9 cellular contexts compared by ENCODE assay signal in the genomic region with DNA sequence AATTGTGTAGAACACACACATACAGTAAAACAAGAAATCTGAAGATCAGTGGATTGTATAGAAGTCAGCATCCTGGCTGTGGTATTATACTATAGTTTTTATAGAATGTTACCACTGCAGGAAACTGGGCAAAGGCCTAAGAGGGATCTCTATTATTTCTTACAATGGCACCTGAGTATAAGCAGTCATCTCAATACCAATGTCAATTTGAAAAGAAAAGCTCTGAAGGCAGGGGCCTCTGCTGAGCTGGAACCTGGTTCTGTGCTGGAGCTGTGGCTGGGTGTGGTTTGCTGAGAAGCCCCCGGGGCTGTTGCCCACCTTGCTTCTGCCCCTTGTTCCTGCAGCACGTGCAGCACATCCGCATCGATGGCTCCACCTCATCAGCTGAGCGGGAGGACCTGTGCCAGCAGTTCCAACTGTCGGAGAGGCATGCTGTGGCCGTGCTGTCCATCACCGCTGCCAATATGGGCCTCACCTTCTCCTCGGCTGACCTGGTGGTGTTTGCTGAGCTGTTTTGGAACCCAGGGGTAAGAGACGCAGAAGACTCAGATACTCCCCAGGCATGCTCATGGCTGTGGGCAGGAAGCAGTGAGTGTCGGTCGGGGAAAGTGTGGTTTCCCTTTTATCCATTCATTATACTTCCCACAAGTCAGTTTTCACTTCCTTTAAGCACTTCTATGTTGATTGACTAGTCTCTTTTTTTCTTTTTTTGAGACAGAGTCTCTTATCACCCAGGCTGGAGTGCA. TPM values are rescaled to one million over a fixed set of nuclear protein-coding genes. Genes with fewer than 3 reads are reported as not detected.
DNase-seq lines count a peak whose midpoint lies in the region; ATAC-seq lines count a peak whose summit lies in the region.
"Had no signal": no experiment of that assay in that cellular context is flagged by ENCODE, and none has a peak within 500 bp of the region (broad histone marks: within the 10 kb centered on the region; RNA-seq: fewer than 3 reads in every experiment).

No MANE protein-coding gene starts in this region.

- H2AFZ ChIP-seq in neuronal stem cell (ENCODE audit: low read length), result no peak overlapping the region

- no peaks in the 10 kb centered on the region for H3K79me1 ChIP-seq in neuronal stem cell (ENCODE audit: low read depth, low read length)

- H3K4me2 ChIP-seq in neuronal stem cell (ENCODE audit: insufficient read depth, low read length, poor library complexity, severe bottlenecking), result no peak overlapping the region

- H2BK12ac ChIP-seq in neuronal stem cell (ENCODE audit: low read length), result no peak overlapping the region

- no peak overlapping the region for H2BK120ac ChIP-seq in neuronal stem cell (ENCODE audit: low read depth, low read length)

- H3K4me3 Mint-ChIP-seq in activated CD4-positive, alpha-beta memory T cell treated with anti-CD3 and anti-CD28 coated beads for 36 hours, result no peak overlapping the region

- no CpG with 5 or more reads among the region's 12 CpGs for WGBS in neuronal stem cell (ENCODE audit: extremely low coverage in 2 of 2, insufficient read length in 2 of 2, insufficient replicate concordance in 1 of 2), 2 donors

- no peak overlapping the region for H3K27ac ChIP-seq in neuronal stem cell (replicated peaks; ENCODE audit: low read length)

- CTCF ChIA-PET in activated CD4-positive, alpha-beta memory T cell treated with anti-CD3 and anti-CD28 coated beads for 36 hours (lab: Charles Lee), result no interaction called here

- H3K9ac ChIP-seq in neuronal stem cell (ENCODE audit: low read depth, low read length, poor library complexity), result no peak overlapping the region

- peaks cover 15% of the 10 kb centered on the region for H3K4me1 Mint-ChIP-seq in activated CD4-positive, alpha-beta memory T cell treated with anti-CD3 and anti-CD28 coated beads for 36 hours (ENCODE audit: low read depth)

- no peaks in the 10 kb centered on the region for H3K27me3 Mint-ChIP-seq in activated CD4-positive, alpha-beta memory T cell treated with anti-CD3 and anti-CD28 coated beads for 36 hours

- DNase-seq in stimulated activated CD4-positive, alpha-beta T cell treated with anti-CD3 and anti-CD28 coated beads, Interleukin-1b, Interleukin-23, amount 100 ng/mL, for 48 hours, result peak; percentile 45
- DNase-seq in stimulated activated CD4-positive, alpha-beta T cell treated with anti-CD3 and anti-CD28 coated beads, Interleukin-4, amount 100 ng/mL, for 1 hour, result no peak
- peak; percentile 58 for DNase-seq in activated CD4-positive, alpha-beta memory T cell treated with anti-CD3 and anti-CD28 coated beads for 36 hours
- no peak for DNase-seq in NCI-H1694 (lab: John Stamatoyannopoulos, UW)
- DNase-seq in neuronal stem cell (ENCODE audit: low spot score), result no peak
- DNase-seq in NCI-H446 treated with DMSO at 0.1 percent for 48 hours (lab: John Stamatoyannopoulos, UW), result no peak
- no peak for DNase-seq in left colon

- H3K36me3 ChIP-seq in neuronal stem cell (replicated peaks in 1 of 2; ENCODE audit: control insufficient read depth in 2 of 2, insufficient read depth in 2 of 2, low read length in 2 of 2), result peaks cover 5 to 59% of the 10 kb centered on the region in 2 donors

- no peak overlapping the region for H4K91ac ChIP-seq in neuronal stem cell (ENCODE audit: low read depth, low read length, poor library complexity)

- no peak overlapping the region for H3K14ac ChIP-seq in neuronal stem cell (ENCODE audit: low read length)

- no peaks in the 10 kb centered on the region for H3K27me3 ChIP-seq in neuronal stem cell (ENCODE audit: control insufficient read depth in 3 of 3, insufficient read depth in 3 of 3, low read depth in 1 of 3, low read length in 3 of 3)

- POLR2A ChIA-PET in activated CD4-positive, alpha-beta memory T cell treated with anti-CD3 and anti-CD28 coated beads for 36 hours (lab: Charles Lee), result interaction anchor here (1.4 kb wide), 1 partner anchor 23 kb away, joined by 4 read pairs; the partner anchor contains the start of gene RPL37A

- no peak overlapping the region for H3K18ac ChIP-seq in neuronal stem cell (ENCODE audit: low read length)

- no peak overlapping the region for H2BK15ac ChIP-seq in neuronal stem cell (ENCODE audit: low read length)

- H3K4ac ChIP-seq in neuronal stem cell (ENCODE audit: low read length), result no peak overlapping the region

- no peak overlapping the region for H3K23ac ChIP-seq in neuronal stem cell (ENCODE audit: low read depth, low read length, poor library complexity)

- peaks cover 1 to 2% of the 10 kb centered on the region in 2 donors for H3K4me1 ChIP-seq in neuronal stem cell (ENCODE audit: control insufficient read depth in 2 of 2, insufficient read depth in 1 of 2, low read depth in 1 of 2, low read length in 2 of 2)

- H2AK5ac ChIP-seq in neuronal stem cell (ENCODE audit: low read depth, low read length), result no peak overlapping the region

- intact Hi-C loops in activated CD4-positive, alpha-beta memory T cell treated with anti-CD3 and anti-CD28 coated beads for 36 hours (cut with micrococcal nuclease), result loop anchor here (5.0 kb wide), 1 partner anchor 63 kb away; the partner anchor contains the start of gene SMARCAL1
- intact Hi-C loops in left colon (cut with DNase I, micrococcal nuclease), result no loop called here

- H3K9me3 ChIP-seq in neuronal stem cell (replicated peaks in 1 of 2; ENCODE audit: control insufficient read depth in 2 of 2, insufficient read depth in 1 of 2, low read depth in 1 of 2, low read length in 2 of 2), result no peaks in the 10 kb centered on the region

- H3K4me3 ChIP-seq in neuronal stem cell (ENCODE audit: low read length in 2 of 2), result peak overlapping the region in 1 of 2 donors; percentile 48
- H3K4me3 ChIP-seq: lung had no signal

- no peak overlapping the region for H3K27ac Mint-ChIP-seq in activated CD4-positive, alpha-beta memory T cell treated with anti-CD3 and anti-CD28 coated beads for 36 hours

- no peak overlapping the region for H2BK5ac ChIP-seq in neuronal stem cell (ENCODE audit: low read length)

- H3K36me3 Mint-ChIP-seq in activated CD4-positive, alpha-beta memory T cell treated with anti-CD3 and anti-CD28 coated beads for 36 hours, result peaks cover 18% of the 10 kb centered on the region

- peak; percentile 53 for ATAC-seq in HG03108 (IDR thresholded peaks at IDR 0.05; ENCODE audit: unreplicated experiment)
- no peak for ATAC-seq in left colon

- H4K8ac ChIP-seq in neuronal stem cell (ENCODE audit: low read depth, low read length), result no peak overlapping the region

- no peaks in the 10 kb centered on the region for H3K9me3 Mint-ChIP-seq in activated CD4-positive, alpha-beta memory T cell treated with anti-CD3 and anti-CD28 coated beads for 36 hours

RNA-seq across cellular contexts. Expression of gene RPL37A, which starts 23.5 kb away (rescaled TPM):
- 1,000 to 10,000 TPM; 4,165 to 4,237 TPM for total RNA-seq in activated CD4-positive, alpha-beta memory T cell treated with anti-CD3 and anti-CD28 coated beads for 36 hours
- polyA plus RNA-seq in neuronal stem cell (2013, experiment 1 of 2), result 12,339 TPM
- 11,893 TPM for polyA plus RNA-seq in neuronal stem cell (2013, experiment 2 of 2)
- 1,000 to 10,000 TPM; 1,768 to 1,865 TPM for total RNA-seq in left colon

Comparison
In these comparisons a context has a peak if more than half of its experiments do, and no peak if none do; other contexts are left out.
1. DNase-seq: peak in stimulated activated CD4-positive, alpha-beta T cell treated with anti-CD3 and anti-CD28 coated beads, Interleukin-1b, Interleukin-23, amount 100 ng/mL, for 48 hours (single experiment) and activated CD4-positive, alpha-beta memory T cell treated with anti-CD3 and anti-CD28 coated beads for 36 hours (single experiment); none in stimulated activated CD4-positive, alpha-beta T cell treated with anti-CD3 and anti-CD28 coated beads, Interleukin-4, amount 100 ng/mL, for 1 hour (single experiment), NCI-H1694 (single experiment), neuronal stem cell (single experiment), NCI-H446 treated with DMSO at 0.1 percent for 48 hours (single experiment) and left colon (0 of 2).